ENCODE assay signal across 9 cellular contexts in the genomic region with DNA sequence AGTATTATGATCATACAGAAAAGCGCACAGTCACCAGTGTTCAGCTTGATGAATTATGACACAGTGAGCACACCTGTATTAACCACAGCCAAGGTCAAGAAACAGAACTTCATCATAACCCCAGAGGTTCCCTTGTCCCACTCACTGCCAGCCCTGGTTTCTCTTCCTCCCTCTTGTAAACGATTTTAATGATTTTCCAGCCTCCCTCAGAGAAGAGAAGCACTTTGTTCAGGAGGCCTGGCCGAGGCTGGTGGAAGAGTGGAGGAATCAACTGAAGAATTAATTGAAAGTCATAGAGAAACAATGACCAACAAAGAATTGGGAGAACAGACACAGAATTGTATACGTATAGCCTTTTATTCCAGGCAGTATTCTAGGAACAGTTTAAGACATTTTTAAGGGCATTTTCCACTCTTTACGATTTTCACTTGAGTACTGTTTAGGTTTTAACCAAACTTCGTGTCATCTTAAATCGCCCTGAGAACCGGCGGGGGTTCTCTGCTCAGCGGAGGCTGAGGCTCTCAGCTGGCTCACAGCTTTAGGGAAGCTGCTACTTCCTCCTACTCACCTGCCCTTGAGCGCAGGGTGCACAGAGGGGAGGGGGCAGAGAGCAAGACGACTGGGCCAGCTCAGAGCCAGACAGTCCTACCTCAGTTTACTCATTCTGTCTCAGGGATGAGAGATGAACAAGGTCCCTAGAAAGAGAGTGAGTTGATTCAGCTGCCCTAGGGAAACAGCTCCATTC.
DNase-seq lines count a peak whose midpoint lies in the region; ATAC-seq and TF ChIP-seq lines count a peak whose summit lies in the region.
"Had no signal": no experiment of that assay in that cellular context is flagged by ENCODE, and none has a peak within 500 bp of the region (broad histone marks: within the 10 kb centered on the region; RNA-seq: fewer than 3 reads in every experiment).

No MANE protein-coding gene starts in this region.

- 57% methylated on average over 12 of the region's 12 CpGs for WGBS in prostate gland
- 75% methylated on average over 12 of the region's 12 CpGs for WGBS in suprapubic skin

- H3K4me1 Mint-ChIP-seq in activated naive CD8-positive, alpha-beta T cell treated with anti-CD3 and anti-CD28 coated beads for 36 hours: peaks cover 61% of the 10 kb centered on the region
- H3K4me1 Mint-ChIP-seq: brain had no signal

- no peaks in the 10 kb centered on the region for H3K27me3 Mint-ChIP-seq in activated naive CD8-positive, alpha-beta T cell treated with anti-CD3 and anti-CD28 coated beads for 36 hours

- H3K36me3 Mint-ChIP-seq in activated naive CD8-positive, alpha-beta T cell treated with anti-CD3 and anti-CD28 coated beads for 36 hours: peaks cover 18% of the 10 kb centered on the region
- H3K36me3 Mint-ChIP-seq: brain had no signal

- H3K27ac ChIP-seq in prostate gland (no peak overlapping the region), suprapubic skin (no peak overlapping the region)

- H3K9me3 ChIP-seq in prostate gland: no peaks in the 10 kb centered on the region
- H3K9me3 ChIP-seq in suprapubic skin: no peaks in the 10 kb centered on the region

- no peaks in the 10 kb centered on the region for H3K36me3 ChIP-seq in prostate gland
- H3K36me3 ChIP-seq in suprapubic skin: no peaks in the 10 kb centered on the region

- H3K4me1 ChIP-seq in prostate gland (replicated peaks) (no peaks in the 10 kb centered on the region), suprapubic skin (no peaks in the 10 kb centered on the region)

- TF ChIP-seq CTCF in prostate gland (IDR thresholded peaks at IDR 0.05) (no peak), suprapubic skin (IDR thresholded peaks at IDR 0.05) (no peak)

- H3K27me3 ChIP-seq in prostate gland (replicated peaks; ENCODE audit: insufficient read depth): no peaks in the 10 kb centered on the region
- H3K27me3 ChIP-seq in suprapubic skin: no peaks in the 10 kb centered on the region

- no peak for DNase-seq in activated naive CD8-positive, alpha-beta T cell treated with anti-CD3 and anti-CD28 coated beads for 36 hours
- DNase-seq in prostate gland (ENCODE audit: low spot score): no peak
- DNase-seq in NCI-H1417 treated with DMSO at 0.1 percent for 48 hours (lab: John Stamatoyannopoulos, UW): no peak
- DNase-seq in suprapubic skin (ENCODE audit: low spot score in 2 of 2): no peak

- no peak overlapping the region for H3K4me3 ChIP-seq in prostate gland
- H3K4me3 ChIP-seq in suprapubic skin: no peak overlapping the region

- TF ChIP-seq POLR2A in prostate gland (IDR thresholded peaks at IDR 0.05) (no peak), suprapubic skin (IDR thresholded peaks at IDR 0.05) (no peak)

- H3K9me3 Mint-ChIP-seq in activated naive CD8-positive, alpha-beta T cell treated with anti-CD3 and anti-CD28 coated beads for 36 hours: peaks cover 19% of the 10 kb centered on the region

- TF ChIP-seq EP300 in suprapubic skin (IDR thresholded peaks at IDR 0.05): no peak

- peak overlapping the region; percentile 11 for H3K4me3 Mint-ChIP-seq in activated naive CD8-positive, alpha-beta T cell treated with anti-CD3 and anti-CD28 coated beads for 36 hours
- H3K4me3 Mint-ChIP-seq: brain had no signal

- ATAC-seq in GM18511 (IDR thresholded peaks at IDR 0.05; ENCODE audit: unreplicated experiment) (peak; percentile 54), GM21390 (IDR thresholded peaks at IDR 0.05; ENCODE audit: unreplicated experiment) (peak; percentile 50), HG03280 (IDR thresholded peaks at IDR 0.05; ENCODE audit: unreplicated experiment) (peak; percentile 50), HG03025 (IDR thresholded peaks at IDR 0.05; ENCODE audit: low FRiP score, unreplicated experiment) (no peak)

- intact Hi-C loops in prostate gland (cut with DNase I): no loop called here

- H3K27ac Mint-ChIP-seq in activated naive CD8-positive, alpha-beta T cell treated with anti-CD3 and anti-CD28 coated beads for 36 hours: peak overlapping the region; percentile 90
- H3K27ac Mint-ChIP-seq: brain had no signal
